In genomic region chr15:73699249-73700040, GRCh38 we compare ENCODE assay signal across 14 cellular contexts. TPM values are rescaled to one million over a fixed set of nuclear protein-coding genes. Genes with fewer than 3 reads are reported as not detected.
DNase-seq lines count a peak whose midpoint lies in the region; ATAC-seq, FAIRE-seq and TF ChIP-seq lines count a peak whose summit lies in the region.
"Had no signal": no experiment of that assay in that cellular context is flagged by ENCODE, and none has a peak within 500 bp of the region (broad histone marks: within the 10 kb centered on the region; RNA-seq: fewer than 3 reads in every experiment).

No MANE protein-coding gene starts in this region.

- no peaks in the 10 kb centered on the region for H3K9me1 ChIP-seq in K562 (ENCODE audit: control insufficient read depth, insufficient read depth, low read length)

- H3K27ac ChIP-seq in BLaER1 (no peak overlapping the region), HEK293 (ENCODE audit: extremely low read depth, low read depth, low read length) (no peak overlapping the region), K562 (ENCODE audit: extremely low read depth, low read depth, low read length) (no peak overlapping the region)
- H3K27ac ChIP-seq: A549 had no signal

- peak overlapping the region; percentile 81 for H3K27ac Mint-ChIP-seq in glutamatergic neuron (ENCODE audit: unreplicated experiment)
- no peak overlapping the region for H3K27ac Mint-ChIP-seq in activated naive CD8-positive, alpha-beta T cell treated with anti-CD3 and anti-CD28 coated beads for 36 hours

- H3K36me3 ChIP-seq in BLaER1 = no peaks in the 10 kb centered on the region
- peaks cover 15 to 45% of the 10 kb centered on the region in 2 experiments for H3K36me3 ChIP-seq in HEK293 (ENCODE audit: control insufficient read depth in 2 of 2, insufficient read depth in 1 of 2, low read length in 2 of 2)
- no peaks in the 10 kb centered on the region for H3K36me3 ChIP-seq in K562 (ENCODE audit: control insufficient read depth, insufficient read depth, low read length)

- no peak for TF ChIP-seq POLR2A in K562 (conservative IDR thresholded peaks at IDR 0.05)

- FAIRE-seq in K562 (lab: Jason Lieb, UNC) = no peak
- FAIRE-seq: A549, H54 had no signal

- TF ChIP-seq RAD21 in K562 (CRISPR knock-in tag; conservative IDR thresholded peaks at IDR 0.05 in 1 of 2, IDR thresholded peaks at IDR 0.05 in 1 of 2) = no peak

- CTCF ChIA-PET in HEK293 (lab: Yijun Ruan, JAX) = interaction anchor here (0.5 to 16.7 kb wide), 59 partner anchors 8 to 1477 kb away, joined by 3 to 543 read pairs (median 6); partner anchors contain the start of genes CD276 and NPTN
- CTCF ChIA-PET in K562 (lab: Yijun Ruan, JAX; ENCODE audit: low intra/inter-chr PET ratio) = interaction anchor here (0.5 to 2.9 kb wide), 9 partner anchors 22 to 458 kb away, joined by 3 to 36 read pairs (median 7); no protein-coding TSS in a partner anchor

- no peaks in the 10 kb centered on the region for H3K79me2 ChIP-seq in K562 (ENCODE audit: control insufficient read depth, insufficient read depth, low read length)

- WGBS in K562 (ENCODE audit: insufficient coverage, low coverage, missing lambda C conversion rate) = 10% methylated on average over 11 of the region's 14 CpGs

- TF ChIP-seq CTCF in HEK293 (tag by site-specific recombination; IDR thresholded peaks at IDR 0.05) (no peak), K562 (IDR thresholded peaks at IDR 0.05 in 2 of 3, conservative IDR thresholded peaks at IDR 0.05 in 1 of 3; ENCODE audit: insufficient read depth in 2 of 3, low read depth in 1 of 3, low read length in 3 of 3) (no peak), glutamatergic neuron (IDR thresholded peaks at IDR 0.05; ENCODE audit: partially characterized antibody, unreplicated experiment) (no peak)

- POLR2A ChIA-PET in HEK293 (lab: Yijun Ruan, JAX) (interaction anchor here (0.9 to 1.3 kb wide), 3 partner anchors 8 to 139 kb away, joined by 3 to 4 read pairs (median 4); no protein-coding TSS in a partner anchor), K562 (lab: Yijun Ruan, JAX) (interaction anchor here (0.5 to 1.4 kb wide), 3 partner anchors 13 to 1358 kb away, joined by 3 to 6 read pairs (median 3); no protein-coding TSS in a partner anchor)

- H3K27me3 ChIP-seq in BLaER1 (no peaks in the 10 kb centered on the region), K562 (ENCODE audit: control insufficient read depth in 2 of 2, insufficient read depth in 2 of 2, low read length in 2 of 2) (peaks cover 0 to 6% of the 10 kb centered on the region in 2 experiments; a peak in 3 of 5 replicates)

- no peaks in the 10 kb centered on the region for H3K9me3 ChIP-seq in BLaER1
- H3K9me3 ChIP-seq in HEK293 (ENCODE audit: control insufficient read depth, insufficient read depth, low read depth, low read length) = no peaks in the 10 kb centered on the region
- H3K9me3 ChIP-seq in K562 (replicated peaks; ENCODE audit: control insufficient read depth, insufficient read depth, low read depth, low read length) = no peaks in the 10 kb centered on the region
- H3K9me3 ChIP-seq: A549, SK-N-SH had no signal

- H3K9ac ChIP-seq in BLaER1 (no peak overlapping the region), K562 (ENCODE audit: insufficient read depth in 1 of 2, low read depth in 2 of 2, low read length in 2 of 2) (no peak overlapping the region)
- H3K9ac ChIP-seq: SK-N-SH had no signal

- H3K9me3 Mint-ChIP-seq in glutamatergic neuron (ENCODE audit: unreplicated experiment) = peaks cover 5% of the 10 kb centered on the region
- no peaks in the 10 kb centered on the region for H3K9me3 Mint-ChIP-seq in activated naive CD8-positive, alpha-beta T cell treated with anti-CD3 and anti-CD28 coated beads for 36 hours

- DNase-seq in K562 (ENCODE audit: extremely low read depth in 1 of 4, low spot score in 3 of 4) = no peak
- DNase-seq in glutamatergic neuron = peak; percentile 48
- DNase-seq in SW 1271 (lab: John Stamatoyannopoulos, UW) = no peak
- DNase-seq in NCI-H2029 (lab: John Stamatoyannopoulos, UW) = no peak
- no peak for DNase-seq in AG20443 (ENCODE audit: low spot score)
- no peak for DNase-seq in activated naive CD8-positive, alpha-beta T cell treated with anti-CD3 and anti-CD28 coated beads for 36 hours
- DNase-seq: NCI-H187 treated with DMSO at 0.1 percent for 48 hours had no signal

- H3K4me3 Mint-ChIP-seq in glutamatergic neuron (ENCODE audit: unreplicated experiment) = peak overlapping the region; percentile 36
- no peak overlapping the region for H3K4me3 Mint-ChIP-seq in activated naive CD8-positive, alpha-beta T cell treated with anti-CD3 and anti-CD28 coated beads for 36 hours

- no peak for TF ChIP-seq EP300 in K562 (IDR thresholded peaks at IDR 0.05; ENCODE audit: low read length)

- ATAC-seq in K562 = no peak

- H3K4me2 ChIP-seq in BLaER1 (0 out of 2 replicates have a peak overlapping the region, but pooled peaks have one; percentile 4), K562 (ENCODE audit: insufficient read depth, low read length) (no peak overlapping the region)
- H3K4me2 ChIP-seq: A549 had no signal

- H2AFZ ChIP-seq in K562 (ENCODE audit: low read depth, low read length) = no peak overlapping the region

- intact Hi-C loops in K562 (cut with micrococcal nuclease) = loop anchor here (1.0 to 5.0 kb wide), 5 partner anchors 22 to 415 kb away; no protein-coding TSS in a partner anchor

- no peaks in the 10 kb centered on the region for H3K36me3 Mint-ChIP-seq in glutamatergic neuron (ENCODE audit: unreplicated experiment)
- no peaks in the 10 kb centered on the region for H3K36me3 Mint-ChIP-seq in activated naive CD8-positive, alpha-beta T cell treated with anti-CD3 and anti-CD28 coated beads for 36 hours
- H3K36me3 Mint-ChIP-seq: CD14-positive monocyte had no signal

- H4K20me1 ChIP-seq in BLaER1 (peaks cover 69% of the 10 kb centered on the region), K562 (replicated peaks; ENCODE audit: control insufficient read depth, insufficient read depth, low read length) (peaks cover 13% of the 10 kb centered on the region)

- H3K4me1 ChIP-seq in BLaER1 = peaks cover 54% of the 10 kb centered on the region
- peaks cover 12% of the 10 kb centered on the region for H3K4me1 ChIP-seq in HEK293 (ENCODE audit: control insufficient read depth, insufficient read depth, low read length)
- H3K4me1 ChIP-seq in K562 (replicated peaks in 1 of 2; ENCODE audit: control insufficient read depth in 2 of 2, insufficient read depth in 2 of 2, low read length in 2 of 2) = peaks cover 0 to 7% of the 10 kb centered on the region in 2 experiments; a peak in 1 of 5 replicates
- H3K4me1 ChIP-seq: A549 had no signal

- no TSS peak for BruUV-seq in K562 (replicated peaks; lab: Mats Ljungman, UMichigan)

- peaks cover 9% of the 10 kb centered on the region for H3K27me3 Mint-ChIP-seq in glutamatergic neuron (ENCODE audit: unreplicated experiment)
- peaks cover 61% of the 10 kb centered on the region for H3K27me3 Mint-ChIP-seq in activated naive CD8-positive, alpha-beta T cell treated with anti-CD3 and anti-CD28 coated beads for 36 hours

- peaks cover 47% of the 10 kb centered on the region for H3K4me1 Mint-ChIP-seq in glutamatergic neuron (ENCODE audit: low read depth, unreplicated experiment)
- peaks cover 19% of the 10 kb centered on the region for H3K4me1 Mint-ChIP-seq in activated naive CD8-positive, alpha-beta T cell treated with anti-CD3 and anti-CD28 coated beads for 36 hours

- in situ Hi-C loops in K562 (cut with MboI) = loop anchor here (5.0 kb wide), 1 partner anchor 137 kb away; no protein-coding TSS in a partner anchor

- H3K4me3 ChIP-seq in BLaER1 (no peak overlapping the region), HEK293 (ENCODE audit: low read depth, low read length) (no peak overlapping the region), K562 (no peak overlapping the region)
- H3K4me3 ChIP-seq: A549 had no signal

RNA-seq across cellular contexts. Expression of gene CD276, which starts 15.3 kb away (rescaled TPM):
- 6.8 and 14.8 TPM in 2 replicates for total RNA-seq in K562 (2011; cell fraction: chromatin; rRNA removed; ENCODE audit: low replicate concordance)
- 10.3 and 17.2 TPM in 2 replicates for total RNA-seq in K562 (2011; cell fraction: nucleolus; rRNA removed)
- 10.2 and 18.6 TPM in 2 replicates for total RNA-seq in K562 (2011; cell fraction: nucleoplasm; rRNA removed)
- total RNA-seq in K562 (2014; rRNA removed) (1.2 and 2.4 TPM in 2 replicates), K562 (2014; rRNA removed; fragmentation: Illumina TruSeq; extraction: Trizol) (0.83 and 0.95 TPM in 2 replicates), K562 (2015; rRNA removed; fragmentation: Illumina TruSeq; extraction: Trizol) (1.7 and 2.4 TPM in 2 replicates), K562 (2021) (3.6 and 5.1 TPM in 2 replicates), glutamatergic neuron (ENCODE audit: unreplicated experiment) (192 TPM)
- polyA plus RNA-seq in K562 (2011; rRNA removed) (2.3 and 7.3 TPM in 2 replicates), K562 (2014; fragmentation: Illumina TruSeq; extraction: Trizol) (3.1 and 4.9 TPM in 2 replicates), K562 (2014; fragmentation: Nextera tagmentation; extraction: Ambion mirVana) (under 1 TPM; 0.11 to 0.29 TPM), K562 (2014; rRNA removed) (2.1 and 2.3 TPM in 2 replicates)
- 3.6 and 4.3 TPM in 2 replicates for polyA plus RNA-seq in K562 (2011; cell fraction: cytosol; rRNA removed)
- 9.5 and 13.6 TPM in 2 replicates for polyA plus RNA-seq in K562 (2011; cell fraction: nucleus; rRNA removed)
- polyA plus RNA-seq in K562 (2012) = 4.8 and 11.7 TPM in 2 replicates
- 1.5 and 3.7 TPM in 2 replicates for polyA minus RNA-seq in K562 (2011; rRNA and poly(A)+ RNA removed)
- 4.5 and 7.6 TPM in 2 replicates for polyA minus RNA-seq in K562 (2011; cell fraction: cytosol; rRNA and poly(A)+ RNA removed)
- 2.4 and 3.2 TPM in 2 replicates for polyA minus RNA-seq in K562 (2011; cell fraction: nucleus; rRNA and poly(A)+ RNA removed)
- total RNA-seq in activated naive CD8-positive, alpha-beta T cell treated with anti-CD3 and anti-CD28 coated beads for 36 hours = 1 to 10 TPM; 1.6 to 2.1 TPM

RNA-seq across cellular contexts. Expression of gene INSYN1, which starts 53.7 kb away (rescaled TPM):
- total RNA-seq in K562 (2011; cell fraction: chromatin; rRNA removed; ENCODE audit: low replicate concordance) = not detected in 2 replicates
- total RNA-seq in K562 (2011; cell fraction: nucleolus; rRNA removed) = not detected in 2 replicates
- total RNA-seq in K562 (2011; cell fraction: nucleoplasm; rRNA removed) = not detected in 2 replicates
- total RNA-seq in K562 (2014; rRNA removed) (not detected in 2 replicates), K562 (2014; rRNA removed; fragmentation: Illumina TruSeq; extraction: Trizol) (not detected in 2 replicates), K562 (2015; rRNA removed; fragmentation: Illumina TruSeq; extraction: Trizol) (not detected in 2 replicates), K562 (2021) (not detected in 2 replicates), glutamatergic neuron (ENCODE audit: unreplicated experiment) (86.6 TPM)
- polyA plus RNA-seq in K562 (2011; rRNA removed) (not detected in 2 replicates), K562 (2014; fragmentation: Illumina TruSeq; extraction: Trizol) (not detected in 2 replicates), K562 (2014; fragmentation: Nextera tagmentation; extraction: Ambion mirVana) (not detected), K562 (2014; rRNA removed) (not detected in 2 replicates)
- not detected in 2 replicates for polyA plus RNA-seq in K562 (2011; cell fraction: cytosol; rRNA removed)
- not detected in 2 replicates for polyA plus RNA-seq in K562 (2011; cell fraction: nucleus; rRNA removed)
- 0.01 TPM in 1 of 2 replicates, not detected in the other for polyA plus RNA-seq in K562 (2012)
- polyA minus RNA-seq in K562 (2011; rRNA and poly(A)+ RNA removed) = not detected in 2 replicates
- not detected in 2 replicates for polyA minus RNA-seq in K562 (2011; cell fraction: cytosol; rRNA and poly(A)+ RNA removed)
- polyA minus RNA-seq in K562 (2011; cell fraction: nucleus; rRNA and poly(A)+ RNA removed) = not detected in 2 replicates
- total RNA-seq in activated naive CD8-positive, alpha-beta T cell treated with anti-CD3 and anti-CD28 coated beads for 36 hours = not detected
- total RNA-seq: HT-29 had no signal
- polyA plus RNA-seq: CD14-positive monocyte had no signal

Comparison
In these comparisons a context has a peak if more than half of its experiments do, and no peak if none do; other contexts are left out.
1. RNA of gene INSYN1, which starts 53.7 kb away (total RNA-seq): 86.6 TPM in glutamatergic neuron (single experiment); not detected in K562 and not detected in activated naive CD8-positive, alpha-beta T cell treated with anti-CD3 and anti-CD28 coated beads for 36 hours; every median in the first group is over 10 times any median in the second.